ENCODE assay signal across 24 cellular contexts in the genomic region with DNA sequence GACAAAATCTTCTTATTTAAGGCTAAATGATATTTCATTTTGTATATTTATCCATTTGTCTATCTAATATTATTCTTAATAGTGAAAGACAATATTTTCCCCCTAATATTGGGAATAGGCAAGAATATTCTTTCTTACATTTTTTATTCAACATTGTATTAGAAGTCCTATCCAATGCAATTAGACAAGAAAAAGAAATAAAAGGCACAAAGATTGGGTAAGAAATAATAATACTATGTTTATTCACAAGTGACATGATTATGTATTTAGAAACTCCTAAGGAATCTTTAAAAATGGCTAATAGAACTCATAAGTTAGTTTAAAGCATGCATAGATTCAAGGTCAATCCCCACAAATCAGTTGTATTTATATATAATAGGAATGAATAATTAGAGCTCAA. TPM values are rescaled to one million over a fixed set of nuclear protein-coding genes. Genes with fewer than 3 reads are reported as not detected.
DNase-seq lines count a peak whose midpoint lies in the region; ATAC-seq, FAIRE-seq and TF ChIP-seq lines count a peak whose summit lies in the region.
"Had no signal": no experiment of that assay in that cellular context is flagged by ENCODE, and none has a peak within 500 bp of the region (broad histone marks: within the 10 kb centered on the region; RNA-seq: fewer than 3 reads in every experiment).

No MANE protein-coding gene starts in this region.

- no peak for TF ChIP-seq POLR2A in HepG2 (IDR thresholded peaks at IDR 0.05; ENCODE audit: insufficient read depth in 1 of 2, low read depth in 2 of 2, low read length in 2 of 2)
- TF ChIP-seq POLR2A in right lobe of liver (IDR thresholded peaks at IDR 0.05), result no peak

- no peak overlapping the region for H3K4me2 ChIP-seq in HepG2 (ENCODE audit: low read depth, low read length)
- H3K4me2 ChIP-seq in hepatocyte, result no peak overlapping the region
- H3K4me2 ChIP-seq: BLaER1 had no signal

- TF ChIP-seq RAD21 in HepG2 (CRISPR knock-in tag; IDR thresholded peaks at IDR 0.05), result no peak

- no peak for FAIRE-seq in HepG2 (lab: Jason Lieb, UNC)
- FAIRE-seq in colon (lab: Jason Lieb, UNC), result peak; percentile 88
- FAIRE-seq: GM12892, GM18507 had no signal

- H3K36me3 ChIP-seq in HepG2 (replicated peaks in 1 of 2; ENCODE audit: control insufficient read depth in 1 of 2, insufficient read depth in 2 of 2, low read length in 2 of 2), result no peaks in the 10 kb centered on the region
- no peaks in the 10 kb centered on the region for H3K36me3 ChIP-seq in right lobe of liver
- no peaks in the 10 kb centered on the region for H3K36me3 ChIP-seq in HEK293 (ENCODE audit: control insufficient read depth in 2 of 2, insufficient read depth in 1 of 2, low read length in 2 of 2)
- H3K36me3 ChIP-seq in hepatocyte (replicated peaks; ENCODE audit: insufficient read depth, low read depth), result no peaks in the 10 kb centered on the region
- H3K36me3 ChIP-seq: BE2C, BLaER1 had no signal

- H3K79me2 ChIP-seq in HepG2 (ENCODE audit: insufficient read depth, low read length) (no peaks in the 10 kb centered on the region), hepatocyte (no peaks in the 10 kb centered on the region)

- in situ Hi-C loops in HepG2 (cut with HindIII; ENCODE audit: extremely low pct_ligation_motif_present, low pct_unique_long_range_greater_than_20kb), result no loop called here

- H3K4me3 ChIP-seq in HepG2 (replicated peaks in 1 of 3; ENCODE audit: insufficient read depth in 1 of 3, low read depth in 2 of 3, low read length in 3 of 3) (no peak overlapping the region), right lobe of liver (no peak overlapping the region), HEK293 (ENCODE audit: low read depth, low read length) (no peak overlapping the region), hepatocyte (no peak overlapping the region)
- H3K4me3 ChIP-seq: BLaER1, GM12878 had no signal

- POLR2A ChIA-PET in HepG2 (lab: Yijun Ruan, JAX), result no interaction called here
- POLR2A ChIA-PET in HEK293 (lab: Yijun Ruan, JAX), result no interaction called here

- H3K27me3 ChIP-seq in HepG2 (ENCODE audit: control insufficient read depth in 1 of 2, insufficient read depth in 2 of 2, low read length in 2 of 2) (no peaks in the 10 kb centered on the region; a peak in 1 of 5 replicates), right lobe of liver (no peaks in the 10 kb centered on the region), hepatocyte (no peaks in the 10 kb centered on the region)
- H3K27me3 ChIP-seq: BE2C, BLaER1 had no signal

- DNase-seq in HepG2 (ENCODE audit: low spot score) (no peak), right lobe of liver (no peak), NCI-H1694 treated with DMSO at 0.1 percent for 48 hours (lab: John Stamatoyannopoulos, UW) (no peak), hepatocyte (ENCODE audit: low spot score) (no peak), DMS53 treated with DMSO at 0.1 percent for 48 hours (lab: John Stamatoyannopoulos, UW; ENCODE audit: unreplicated experiment) (no peak)
- DNase-seq: ACHN; BE2C; C1 segment of cervical spinal cord; CD4-positive, alpha-beta memory T cell; CD4-positive, CD25-positive, alpha-beta regulatory T cell; CD8-positive, alpha-beta memory T cell; COR-L47; DMS 273 treated with DMSO at 0.1 percent for 48 hours; DMS153; DMS53; DMS79 treated with DMSO at 0.1 percent for 48 hours; GDM1 had no signal

- peaks cover 7% of the 10 kb centered on the region for H3K4me1 ChIP-seq in HepG2 (ENCODE audit: insufficient read depth, low read length)
- H3K4me1 ChIP-seq in right lobe of liver, result no peaks in the 10 kb centered on the region
- H3K4me1 ChIP-seq in HEK293 (ENCODE audit: control insufficient read depth, insufficient read depth, low read length), result no peaks in the 10 kb centered on the region
- H3K4me1 ChIP-seq in hepatocyte (ENCODE audit: insufficient read depth), result no peaks in the 10 kb centered on the region
- H3K4me1 ChIP-seq: BE2C, BLaER1 had no signal

- intact Hi-C loops in HepG2 (cut with micrococcal nuclease; ENCODE audit: unreplicated experiment), result no loop called here
- intact Hi-C loops in right lobe of liver (cut with DNase I), result no loop called here

- no peaks in the 10 kb centered on the region for H3K9me2 ChIP-seq in hepatocyte (replicated peaks; ENCODE audit: insufficient read depth)

- H3K9me3 ChIP-seq in HepG2 (ENCODE audit: low read length) (peaks cover 30% of the 10 kb centered on the region), right lobe of liver (no peaks in the 10 kb centered on the region), HEK293 (ENCODE audit: control insufficient read depth, insufficient read depth, low read depth, low read length) (no peaks in the 10 kb centered on the region), hepatocyte (ENCODE audit: low read depth) (no peaks in the 10 kb centered on the region)
- H3K9me3 ChIP-seq: BE2C had no signal

- no peak for ATAC-seq in HepG2
- no peak for ATAC-seq in right lobe of liver
- ATAC-seq: GM12878 had no signal

- H3K9ac ChIP-seq in HepG2 (ENCODE audit: insufficient read depth, low read depth, low read length), result no peak overlapping the region
- H3K9ac ChIP-seq: BLaER1 had no signal

- H4K20me1 ChIP-seq in HepG2 (ENCODE audit: insufficient read depth, low read length), result no peaks in the 10 kb centered on the region
- no peaks in the 10 kb centered on the region for H4K20me1 ChIP-seq in hepatocyte (ENCODE audit: insufficient read depth, poor library complexity, severe bottlenecking)
- H4K20me1 ChIP-seq: BLaER1 had no signal

- H2AFZ ChIP-seq in HepG2 (ENCODE audit: low read length) (no peak overlapping the region), hepatocyte (no peak overlapping the region)

- TF ChIP-seq CTCF in HepG2 (CRISPR knock-in tag; IDR thresholded peaks at IDR 0.05) (no peak), right lobe of liver (IDR thresholded peaks at IDR 0.05) (no peak), HEK293 (tag by site-specific recombination; IDR thresholded peaks at IDR 0.05) (no peak), hepatocyte (IDR thresholded peaks at IDR 0.05; ENCODE audit: poor library complexity) (no peak)

- BruUV-seq in HepG2 (replicated peaks; lab: Mats Ljungman, UMichigan), result no TSS peak

- TF ChIP-seq EP300 in HepG2 (IDR thresholded peaks at IDR 0.05; ENCODE audit: low read depth in 2 of 2, low read length in 2 of 2), result no peak
- no peak for TF ChIP-seq EP300 in HepG2 (CRISPR knock-in tag; IDR thresholded peaks at IDR 0.05; ENCODE audit: borderline replicate concordance)

- CTCF ChIA-PET in HepG2 (lab: Yijun Ruan, JAX; ENCODE audit: low intra/inter-chr PET ratio, low total read pairs) (no interaction called here), HEK293 (lab: Yijun Ruan, JAX) (no interaction called here)

- H3K27ac ChIP-seq in HepG2 (ENCODE audit: extremely low read length, insufficient read depth, low read length), result no peak overlapping the region
- no peak overlapping the region for H3K27ac ChIP-seq in right lobe of liver
- no peak overlapping the region for H3K27ac ChIP-seq in HEK293 (ENCODE audit: extremely low read depth, low read depth, low read length)
- no peak overlapping the region for H3K27ac ChIP-seq in hepatocyte
- H3K27ac ChIP-seq: 22Rv1, BLaER1 had no signal

RNA-seq across cellular contexts. Expression of a gene that starts 11.3 kb away (rescaled TPM):
- total RNA-seq in HepG2 (2016; rRNA removed; fragmentation: Illumina TruSeq; extraction: Trizol) (57.2 and 71.7 TPM in 2 replicates), right lobe of liver (100 to 1,000 TPM; 111 to 185 (median 151) TPM), hepatocyte (64.4 and 66.2 TPM in 2 replicates)
- total RNA-seq in HepG2 (2016; cell fraction: cytosol; rRNA removed; fragmentation: Illumina TruSeq; extraction: Trizol; ENCODE audit: low read depth), result 29.5 and 30.5 TPM in 2 replicates
- total RNA-seq in HepG2 (2016; cell fraction: insoluble cytoplasmic fraction; rRNA removed; fragmentation: Illumina TruSeq; extraction: Trizol), result 62.2 and 68.9 TPM in 2 replicates
- total RNA-seq in HepG2 (2016; cell fraction: membrane; rRNA removed; fragmentation: Illumina TruSeq; extraction: Trizol), result 43.1 and 48.4 TPM in 2 replicates
- 31.5 and 32.4 TPM in 2 replicates for total RNA-seq in HepG2 (2016; cell fraction: nucleus; rRNA removed; fragmentation: Illumina TruSeq; extraction: Trizol)
- polyA plus RNA-seq in HepG2 (2011; rRNA removed) (108 and 115 TPM in 2 replicates), hepatocyte (52.6 and 65.5 TPM in 2 replicates)
- 141 and 154 TPM in 2 replicates for polyA plus RNA-seq in HepG2 (2011; cell fraction: cytosol; rRNA removed)
- polyA plus RNA-seq in HepG2 (2011; cell fraction: nucleus; rRNA removed), result 42.9 and 50.6 TPM in 2 replicates
- 71.8 and 86.3 TPM in 2 replicates for polyA plus RNA-seq in HepG2 (2012)
- 31.6 and 39.2 TPM in 2 replicates for polyA plus RNA-seq in HepG2 (2016; cell fraction: cytosol; fragmentation: Illumina TruSeq; extraction: Trizol; ENCODE audit: low read depth)
- 85.1 and 88.1 TPM in 2 replicates for polyA plus RNA-seq in HepG2 (2016; cell fraction: insoluble cytoplasmic fraction; fragmentation: Illumina TruSeq; extraction: Trizol; ENCODE audit: low read depth)
- polyA plus RNA-seq in HepG2 (2016; cell fraction: membrane; fragmentation: Illumina TruSeq; extraction: Trizol; ENCODE audit: low read depth), result 41.0 and 48.6 TPM in 2 replicates
- polyA plus RNA-seq in HepG2 (2016; cell fraction: nucleus; fragmentation: Illumina TruSeq; extraction: Trizol; ENCODE audit: insufficient read depth, low read depth), result 50.6 and 56.0 TPM in 2 replicates
- polyA minus RNA-seq in HepG2 (2011; rRNA and poly(A)+ RNA removed; ENCODE audit: low replicate concordance), result 3.8 and 99.9 TPM in 2 replicates
- polyA minus RNA-seq in HepG2 (2011; cell fraction: cytosol; rRNA and poly(A)+ RNA removed), result 40.4 and 44.1 TPM in 2 replicates
- polyA minus RNA-seq in HepG2 (2011; cell fraction: nucleus; rRNA and poly(A)+ RNA removed), result 28.1 and 34.7 TPM in 2 replicates

RNA-seq across cellular contexts. Expression of a gene that starts 30.0 kb away (rescaled TPM):
- 19.8 and 19.9 TPM in 2 replicates for total RNA-seq in HepG2 (2016; rRNA removed; fragmentation: Illumina TruSeq; extraction: Trizol)
- total RNA-seq in HepG2 (2016; cell fraction: cytosol; rRNA removed; fragmentation: Illumina TruSeq; extraction: Trizol; ENCODE audit: low read depth), result 5.2 and 6.4 TPM in 2 replicates
- 20.7 and 21.4 TPM in 2 replicates for total RNA-seq in HepG2 (2016; cell fraction: insoluble cytoplasmic fraction; rRNA removed; fragmentation: Illumina TruSeq; extraction: Trizol)
- total RNA-seq in HepG2 (2016; cell fraction: membrane; rRNA removed; fragmentation: Illumina TruSeq; extraction: Trizol), result 8.4 and 9.9 TPM in 2 replicates
- total RNA-seq in HepG2 (2016; cell fraction: nucleus; rRNA removed; fragmentation: Illumina TruSeq; extraction: Trizol), result 28.4 and 39.1 TPM in 2 replicates
- polyA plus RNA-seq in HepG2 (2011; rRNA removed), result 6.6 and 8.4 TPM in 2 replicates
- polyA plus RNA-seq in HepG2 (2011; cell fraction: cytosol; rRNA removed), result 1.8 and 2.9 TPM in 2 replicates
- polyA plus RNA-seq in HepG2 (2011; cell fraction: nucleus; rRNA removed), result 11.1 and 11.3 TPM in 2 replicates
- polyA plus RNA-seq in HepG2 (2012), result 7.1 and 9.3 TPM in 2 replicates
- polyA plus RNA-seq in HepG2 (2016; cell fraction: cytosol; fragmentation: Illumina TruSeq; extraction: Trizol; ENCODE audit: low read depth), result 1.1 and 1.6 TPM in 2 replicates
- polyA plus RNA-seq in HepG2 (2016; cell fraction: insoluble cytoplasmic fraction; fragmentation: Illumina TruSeq; extraction: Trizol; ENCODE audit: low read depth), result 15.8 and 15.9 TPM in 2 replicates
- polyA plus RNA-seq in HepG2 (2016; cell fraction: membrane; fragmentation: Illumina TruSeq; extraction: Trizol; ENCODE audit: low read depth), result 2.2 and 3.1 TPM in 2 replicates
- polyA plus RNA-seq in HepG2 (2016; cell fraction: nucleus; fragmentation: Illumina TruSeq; extraction: Trizol; ENCODE audit: insufficient read depth, low read depth), result 34.3 and 34.9 TPM in 2 replicates
- 1.8 and 5.7 TPM in 2 replicates for polyA minus RNA-seq in HepG2 (2011; rRNA and poly(A)+ RNA removed; ENCODE audit: low replicate concordance)
- 4.7 and 6.0 TPM in 2 replicates for polyA minus RNA-seq in HepG2 (2011; cell fraction: cytosol; rRNA and poly(A)+ RNA removed)
- polyA minus RNA-seq in HepG2 (2011; cell fraction: nucleus; rRNA and poly(A)+ RNA removed), result 54.7 and 55.0 TPM in 2 replicates
- total RNA-seq in right lobe of liver, result 10 to 100 TPM in 4 of 6 experiments, 1 to 10 TPM in 2; 7.9 to 17.6 (median 11.8) TPM
- total RNA-seq in hepatocyte, result 16.9 and 19.2 TPM in 2 replicates
- 9.2 and 16.5 TPM in 2 replicates for polyA plus RNA-seq in hepatocyte
